8 cellular contexts compared by ENCODE assay signal in genomic region chr17:48545022-48545376, GRCh38. TPM values are rescaled to one million over a fixed set of nuclear protein-coding genes. Genes with fewer than 3 reads are reported as not detected.
DNase-seq lines count a peak whose midpoint lies in the region; ATAC-seq and TF ChIP-seq lines count a peak whose summit lies in the region.

Gene HOXB2 (minus strand): TSS chr17:48545109. CDS start chr17:48544911, 198 bp downstream.

- TF ChIP-seq CTCF in activated CD8-positive, alpha-beta T cell treated with anti-CD3 and anti-CD28 coated beads for 36 hours (IDR thresholded peaks at IDR 0.05), result no peak

- H3K4me2 ChIP-seq in skeletal muscle satellite cell (ENCODE audit: low read length), result peak within 1 kb of the TSS; percentile 97

- H3K4me1 ChIP-seq in right cardiac atrium (ENCODE audit: control insufficient read depth, insufficient read depth, low read length) (peaks cover 3% of the 10 kb centered on the region), skeletal muscle satellite cell (ENCODE audit: control insufficient read depth, insufficient read depth, low read length) (peaks cover 55% of the 10 kb centered on the region)

- peak within 1 kb of the TSS; percentile 99 for H3K9ac ChIP-seq in skeletal muscle satellite cell (ENCODE audit: low read depth, low read length)

- peak within 1 kb of the TSS; percentile 91 for H3K4me3 Mint-ChIP-seq in activated T-cell treated with anti-CD3 and anti-CD28 coated beads, Interleukin-2, amount 50 U/mL, for 24 hours
- peak within 1 kb of the TSS; percentile 85 for H3K4me3 Mint-ChIP-seq in activated CD8-positive, alpha-beta T cell treated with anti-CD3 and anti-CD28 coated beads for 36 hours

- peak within 1 kb of the TSS; percentile 77 for H3K4me3 ChIP-seq in right cardiac atrium (ENCODE audit: low read length)
- peak within 1 kb of the TSS; percentile 94 for H3K4me3 ChIP-seq in skeletal muscle satellite cell (ENCODE audit: low read length)

- H3K9me3 ChIP-seq in right cardiac atrium (ENCODE audit: control insufficient read depth, low read length), result no peaks in the 10 kb centered on the region
- no peaks in the 10 kb centered on the region for H3K9me3 ChIP-seq in skeletal muscle satellite cell (replicated peaks; ENCODE audit: low read length)

- ATAC-seq in activated CD8-positive, alpha-beta T cell treated with anti-CD3 and anti-CD28 coated beads for 36 hours, result no peak
- ATAC-seq in right cardiac atrium (no peak), HG02970 (IDR thresholded peaks at IDR 0.05; ENCODE audit: low FRiP score, unreplicated experiment) (no peak), GM18873 (IDR thresholded peaks at IDR 0.05; ENCODE audit: low FRiP score, unreplicated experiment) (no peak)

- 26% methylated on average over 12 of the region's 12 CpGs for WGBS in right cardiac atrium

- peaks cover 19% of the 10 kb centered on the region for H3K36me3 ChIP-seq in skeletal muscle satellite cell (ENCODE audit: insufficient read depth, low read length)

- no peak for DNase-seq in activated T-cell treated with anti-CD3 and anti-CD28 coated beads, Interleukin-2, amount 50 U/mL, for 24 hours
- no peak for DNase-seq in activated T-cell treated with anti-CD3 and anti-CD28 coated beads, Interleukin-2, amount 50 U/mL, for 1 hour
- DNase-seq in activated CD8-positive, alpha-beta T cell treated with anti-CD3 and anti-CD28 coated beads for 36 hours, result no peak
- DNase-seq in right cardiac atrium, result peak in 2 of 3 donors; percentile 50 to 73
- DNase-seq in HT-29 (ENCODE audit: low spot score), result no peak

- peaks cover 32% of the 10 kb centered on the region for H3K27me3 Mint-ChIP-seq in activated T-cell treated with anti-CD3 and anti-CD28 coated beads, Interleukin-2, amount 50 U/mL, for 24 hours
- H3K27me3 Mint-ChIP-seq in activated CD8-positive, alpha-beta T cell treated with anti-CD3 and anti-CD28 coated beads for 36 hours, result peaks cover 1% of the 10 kb centered on the region

- H3K4me1 Mint-ChIP-seq in activated T-cell treated with anti-CD3 and anti-CD28 coated beads, Interleukin-2, amount 50 U/mL, for 24 hours (ENCODE audit: low read depth), result peaks cover 60% of the 10 kb centered on the region
- peaks cover 34% of the 10 kb centered on the region for H3K4me1 Mint-ChIP-seq in activated CD8-positive, alpha-beta T cell treated with anti-CD3 and anti-CD28 coated beads for 36 hours (ENCODE audit: low read depth)

- CTCF ChIA-PET in activated CD8-positive, alpha-beta T cell treated with anti-CD3 and anti-CD28 coated beads for 36 hours (lab: Charles Lee), result no interaction called here

- H3K27me3 ChIP-seq in right cardiac atrium (ENCODE audit: control insufficient read depth, insufficient read depth), result no peaks in the 10 kb centered on the region
- no peaks in the 10 kb centered on the region for H3K27me3 ChIP-seq in skeletal muscle satellite cell (ENCODE audit: control insufficient read depth, insufficient read depth, low read length)

- peaks cover 13% of the 10 kb centered on the region for H3K36me3 Mint-ChIP-seq in activated T-cell treated with anti-CD3 and anti-CD28 coated beads, Interleukin-2, amount 50 U/mL, for 24 hours (ENCODE audit: low read depth)
- H3K36me3 Mint-ChIP-seq in activated CD8-positive, alpha-beta T cell treated with anti-CD3 and anti-CD28 coated beads for 36 hours (ENCODE audit: low read depth), result peaks cover 9% of the 10 kb centered on the region

- H3K27ac ChIP-seq in right cardiac atrium (ENCODE audit: low read length), result peak within 1 kb of the TSS; percentile 76

- H3K27ac Mint-ChIP-seq in activated T-cell treated with anti-CD3 and anti-CD28 coated beads, Interleukin-2, amount 50 U/mL, for 24 hours, result peak within 1 kb of the TSS; percentile 91
- peak within 1 kb of the TSS; percentile 97 for H3K27ac Mint-ChIP-seq in activated CD8-positive, alpha-beta T cell treated with anti-CD3 and anti-CD28 coated beads for 36 hours

- intact Hi-C loops in activated CD8-positive, alpha-beta T cell treated with anti-CD3 and anti-CD28 coated beads for 36 hours (cut with micrococcal nuclease), result no loop called here
- intact Hi-C loops in right cardiac atrium (cut with DNase I), result no loop called here

- H3K9me3 Mint-ChIP-seq in activated T-cell treated with anti-CD3 and anti-CD28 coated beads, Interleukin-2, amount 50 U/mL, for 24 hours, result no peaks in the 10 kb centered on the region
- H3K9me3 Mint-ChIP-seq in activated CD8-positive, alpha-beta T cell treated with anti-CD3 and anti-CD28 coated beads for 36 hours, result no peaks in the 10 kb centered on the region

- POLR2A ChIA-PET in activated CD8-positive, alpha-beta T cell treated with anti-CD3 and anti-CD28 coated beads for 36 hours (lab: Charles Lee), result no interaction called here

RNA-seq across cellular contexts. Expression of gene HOXB2, which starts in this region (rescaled TPM):
- 10 to 100 TPM; 12.6 to 13.0 TPM for total RNA-seq in activated CD8-positive, alpha-beta T cell treated with anti-CD3 and anti-CD28 coated beads for 36 hours
- 1 to 10 TPM; 2.4 to 9.9 (median 6.0) TPM for total RNA-seq in right cardiac atrium
- polyA plus RNA-seq in right cardiac atrium, result 5.5 TPM
- total RNA-seq in skeletal muscle satellite cell (2012; rRNA removed), result 4.6 and 5.9 TPM in 2 replicates
- 2.3 and 7.0 TPM in 2 replicates for total RNA-seq in HT-29 (2014; rRNA removed; shearing (Covaris generic))

Comparison
In these comparisons a context has a peak if more than half of its experiments do, and no peak if none do; other contexts are left out.
1. DNase-seq: peak in right cardiac atrium (2 of 3); none in activated T-cell treated with anti-CD3 and anti-CD28 coated beads, Interleukin-2, amount 50 U/mL, for 24 hours (single experiment), activated T-cell treated with anti-CD3 and anti-CD28 coated beads, Interleukin-2, amount 50 U/mL, for 1 hour (single experiment), activated CD8-positive, alpha-beta T cell treated with anti-CD3 and anti-CD28 coated beads for 36 hours (single experiment) and HT-29 (single experiment).